Comparison of ENCODE assay signal across 26 cellular contexts in the genomic region with DNA sequence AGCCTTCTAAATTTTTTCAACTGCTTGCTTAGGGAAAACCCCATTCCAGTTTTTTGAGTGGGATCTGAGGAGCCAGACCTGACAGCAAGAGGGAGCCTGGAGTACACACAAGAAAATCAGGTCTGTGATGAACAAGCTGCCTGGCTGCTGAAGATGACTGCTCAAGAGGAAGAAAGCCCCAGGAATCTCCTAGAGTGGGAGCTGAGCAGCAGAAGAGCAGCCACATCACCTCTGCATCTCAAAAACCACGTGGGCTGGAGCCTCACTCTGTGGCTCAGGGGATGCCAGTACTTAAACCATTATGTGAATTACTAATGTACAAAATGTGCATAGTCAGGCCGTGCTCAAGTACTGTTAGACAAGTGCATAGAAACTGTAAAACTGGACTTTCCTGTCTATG. TPM values are rescaled to one million over a fixed set of nuclear protein-coding genes. Genes with fewer than 3 reads are reported as not detected.
A peak's percentile ranks its signal among the peaks of the same experiment; 100 is the strongest.
DNase-seq lines count a peak whose midpoint lies in the region; ATAC-seq and TF ChIP-seq lines count a peak whose summit lies in the region.
"Had no signal": no experiment of that assay in that cellular context is flagged by ENCODE, and none has a peak within 500 bp of the region (broad histone marks: within the 10 kb centered on the region; RNA-seq: fewer than 3 reads in every experiment).

No MANE protein-coding gene starts in this region.

- DNase-seq in DMS53 (lab: John Stamatoyannopoulos, UW) = peak; percentile 84
- DNase-seq in dorsolateral prefrontal cortex = no peak
- no peak for DNase-seq in lung (ENCODE audit: low spot score)
- no peak for DNase-seq in T-helper 17 cell
- DNase-seq in activated naive CD8-positive, alpha-beta T cell treated with anti-CD3 and anti-CD28 coated beads for 36 hours = no peak
- DNase-seq in CD8-positive, alpha-beta memory T cell = no peak
- DNase-seq: activated CD4-positive, alpha-beta T cell treated with anti-CD3 and anti-CD28 coated beads, Interleukin-2, amount 50 U/mL, for 48 hours; activated T-cell treated with anti-CD3 and anti-CD28 coated beads, Interleukin-2, amount 50 U/mL, for 1 hour; body of pancreas; esophagus squamous epithelium; IMR-90; islet precursor cell; MM.1S; mucosa of descending colon; NCI-H1694; NCI-H345; stimulated activated CD4-positive, alpha-beta T cell treated with anti-CD3 and anti-CD28 coated beads, Interleukin-15, amount 100 ng/mL, for 24 hours; stimulated activated naive CD4-positive, alpha-beta T cell; SW 1271; tibial artery had no signal

- intact Hi-C loops in dorsolateral prefrontal cortex (cut with DNase I) = no loop called here

- no peak overlapping the region for H3K9ac ChIP-seq in HUES6 (ENCODE audit: low read length)

- CTCF ChIA-PET in CD8-positive, alpha-beta memory T cell (lab: Charles Lee) = no interaction called here

- peak overlapping the region; percentile 15; the same call in 1 of the 2 replicates for H3K4me3 ChIP-seq in HUES6 (ENCODE audit: low read depth, low read length)
- no peak overlapping the region for H3K4me3 ChIP-seq in dorsolateral prefrontal cortex
- no peak overlapping the region for H3K4me3 ChIP-seq in lung
- H3K4me3 ChIP-seq in CD8-positive, alpha-beta memory T cell (ENCODE audit: low read length) = no peak overlapping the region
- H3K4me3 ChIP-seq: body of pancreas, esophagus squamous epithelium, mucosa of descending colon, right atrium auricular region, tibial artery had no signal

- POLR2A ChIA-PET in CD8-positive, alpha-beta memory T cell (lab: Charles Lee) = interaction anchor here (0.6 kb wide), 1 partner anchor 176 kb away, joined by 4 read pairs; the partner anchor contains the start of gene DIPK2A

- H3K27ac ChIP-seq in HUES6 (ENCODE audit: low read depth, low read length) = peak overlapping the region; percentile 34; the same call in 1 of the 2 replicates
- H3K27ac ChIP-seq in dorsolateral prefrontal cortex = peak overlapping the region in 1 of 59 donors; percentile 35
- H3K27ac ChIP-seq in lung (ENCODE audit: low read depth in 1 of 2, low read length in 1 of 2) = no peak overlapping the region
- no peak overlapping the region for H3K27ac ChIP-seq in CD8-positive, alpha-beta memory T cell (ENCODE audit: low read depth, low read length)
- H3K27ac ChIP-seq: body of pancreas, C4-2B, right atrium auricular region, tibial artery had no signal

- H3K36me3 ChIP-seq in HUES6 (ENCODE audit: control insufficient read depth, insufficient read depth, low read length) = peaks cover 16% of the 10 kb centered on the region; the same call in 1 of the 2 replicates
- no peaks in the 10 kb centered on the region for H3K36me3 ChIP-seq in lung (ENCODE audit: control insufficient read depth in 2 of 2, insufficient read depth in 2 of 2, low read length in 2 of 2)
- no peaks in the 10 kb centered on the region for H3K36me3 ChIP-seq in CD8-positive, alpha-beta memory T cell (ENCODE audit: insufficient read depth, low read length)
- H3K36me3 ChIP-seq: esophagus squamous epithelium, right atrium auricular region, tibial artery had no signal

- H3K9me3 ChIP-seq in HUES6 (ENCODE audit: control insufficient read depth, insufficient read depth, low read depth, low read length) (peaks cover 29% of the 10 kb centered on the region; the same call in 1 of the 2 replicates), lung (ENCODE audit: control insufficient read depth in 2 of 2, insufficient read depth in 1 of 2, low read length in 1 of 2) (peaks cover 0 to 4% of the 10 kb centered on the region in 2 donors), T-helper 17 cell (ENCODE audit: control insufficient read depth, low read length, poor library complexity, severe bottlenecking) (no peaks in the 10 kb centered on the region)
- no peaks in the 10 kb centered on the region for H3K9me3 ChIP-seq in CD8-positive, alpha-beta memory T cell (ENCODE audit: low read length)
- H3K9me3 ChIP-seq: body of pancreas, esophagus squamous epithelium, mucosa of descending colon, tibial artery had no signal

- peaks cover 9% of the 10 kb centered on the region for H3K4me1 Mint-ChIP-seq in T-helper 17 cell
- H3K4me1 Mint-ChIP-seq in activated naive CD8-positive, alpha-beta T cell treated with anti-CD3 and anti-CD28 coated beads for 36 hours = no peaks in the 10 kb centered on the region
- peaks cover 0 to 5% (median 4%) of the 10 kb centered on the region in 3 donors for H3K4me1 Mint-ChIP-seq in CD8-positive, alpha-beta memory T cell

- peaks cover 6% of the 10 kb centered on the region for H3K36me3 Mint-ChIP-seq in T-helper 17 cell (ENCODE audit: low read depth)
- peaks cover 10% of the 10 kb centered on the region for H3K36me3 Mint-ChIP-seq in activated naive CD8-positive, alpha-beta T cell treated with anti-CD3 and anti-CD28 coated beads for 36 hours
- peaks cover 13 to 23% (median 21%) of the 10 kb centered on the region in 3 donors for H3K36me3 Mint-ChIP-seq in CD8-positive, alpha-beta memory T cell

- H3K27me3 ChIP-seq in HUES6 (ENCODE audit: control insufficient read depth, insufficient read depth, low read length) = no peaks in the 10 kb centered on the region
- no peaks in the 10 kb centered on the region for H3K27me3 ChIP-seq in dorsolateral prefrontal cortex
- no peaks in the 10 kb centered on the region for H3K27me3 ChIP-seq in lung (ENCODE audit: control insufficient read depth, insufficient read depth)
- no peaks in the 10 kb centered on the region for H3K27me3 ChIP-seq in CD8-positive, alpha-beta memory T cell (ENCODE audit: insufficient read depth, low read length, poor library complexity, severe bottlenecking)
- H3K27me3 ChIP-seq: body of pancreas, esophagus squamous epithelium, right atrium auricular region, tibial artery had no signal

- H3K4me1 ChIP-seq in HUES6 (ENCODE audit: control insufficient read depth, insufficient read depth, low read length) = peaks cover 26% of the 10 kb centered on the region
- H3K4me1 ChIP-seq in lung (ENCODE audit: control insufficient read depth in 2 of 2, insufficient read depth in 2 of 2, low read length in 2 of 2) = peaks cover 0 to 2% of the 10 kb centered on the region in 2 donors
- no peaks in the 10 kb centered on the region for H3K4me1 ChIP-seq in CD8-positive, alpha-beta memory T cell (ENCODE audit: insufficient read depth, low read length)
- H3K4me1 ChIP-seq: body of pancreas, right atrium auricular region, tibial artery had no signal

- 50 to 59% methylated on average over 2 of the region's 2 CpGs for WGBS in lung, 2 donors

- ATAC-seq in lung (ENCODE audit: insufficient read depth, low FRiP score) = peak; percentile 34
- ATAC-seq in T-helper 17 cell = no peak
- no peak for ATAC-seq in GM21367 (IDR thresholded peaks at IDR 0.05; ENCODE audit: unreplicated experiment)
- ATAC-seq: activated naive CD4-positive, alpha-beta T cell treated with anti-CD3 and anti-CD28 coated beads, Interleukin-2, amount 50 U/mL, for 72 hours; body of pancreas; mucosa of descending colon had no signal

- peaks cover 7% of the 10 kb centered on the region for H3K9me3 Mint-ChIP-seq in activated naive CD8-positive, alpha-beta T cell treated with anti-CD3 and anti-CD28 coated beads for 36 hours
- H3K9me3 Mint-ChIP-seq in CD8-positive, alpha-beta memory T cell = no peaks in the 10 kb centered on the region

- H3K27me3 Mint-ChIP-seq in T-helper 17 cell = no peaks in the 10 kb centered on the region
- H3K27me3 Mint-ChIP-seq in activated naive CD8-positive, alpha-beta T cell treated with anti-CD3 and anti-CD28 coated beads for 36 hours = no peaks in the 10 kb centered on the region
- no peaks in the 10 kb centered on the region for H3K27me3 Mint-ChIP-seq in CD8-positive, alpha-beta memory T cell
- H3K27me3 Mint-ChIP-seq: dendritic cell treated with granulocyte-macrophage colony-stimulating factor and Interleukin-4, amounts not matched to agents 40 ng/mL and 50 ng/mL, for 4 days had no signal

- no peak overlapping the region for H3K4me3 Mint-ChIP-seq in T-helper 17 cell
- H3K4me3 Mint-ChIP-seq in activated naive CD8-positive, alpha-beta T cell treated with anti-CD3 and anti-CD28 coated beads for 36 hours = no peak overlapping the region
- no peak overlapping the region for H3K4me3 Mint-ChIP-seq in CD8-positive, alpha-beta memory T cell
- H3K4me3 Mint-ChIP-seq: dendritic cell treated with granulocyte-macrophage colony-stimulating factor and Interleukin-4, amounts not matched to agents 40 ng/mL and 50 ng/mL, for 4 days had no signal

- TF ChIP-seq CTCF in dorsolateral prefrontal cortex (IDR thresholded peaks at IDR 0.05 in 54 of 56, conservative IDR thresholded peaks at IDR 0.05 in 2 of 56; ENCODE audit: low read depth in 1 of 56, partially characterized antibody in 56 of 56) (peak in 33 of 56 donors; percentile 7 to 61 (median 29)), lung (IDR thresholded peaks at IDR 0.05; ENCODE audit: control extremely low read depth, extremely low read depth) (no peak)

- no peak overlapping the region for H3K27ac Mint-ChIP-seq in T-helper 17 cell
- no peak overlapping the region for H3K27ac Mint-ChIP-seq in activated naive CD8-positive, alpha-beta T cell treated with anti-CD3 and anti-CD28 coated beads for 36 hours
- no peak overlapping the region for H3K27ac Mint-ChIP-seq in CD8-positive, alpha-beta memory T cell
- H3K27ac Mint-ChIP-seq: activated naive CD4-positive, alpha-beta T cell treated with anti-CD3 and anti-CD28 coated beads, Interleukin-2, amount 50 U/mL, for 72 hours; dendritic cell treated with granulocyte-macrophage colony-stimulating factor and Interleukin-4, amounts not matched to agents 40 ng/mL and 50 ng/mL, for 4 days had no signal

RNA-seq across cellular contexts. Expression of gene SLC9A9, which starts 52.4 kb away (rescaled TPM):
- total RNA-seq in dorsolateral prefrontal cortex (10 to 100 TPM; 12.3 to 54.8 (median 25.0) TPM), lung (10 to 100 TPM; 11.7 to 66.3 TPM), T-helper 17 cell (10 to 100 TPM; 25.3 to 31.8 TPM)
- polyA plus RNA-seq in lung = 1 to 10 TPM; 2.2 to 4.7 TPM
- 1 to 10 TPM; 2.1 to 2.3 TPM for total RNA-seq in activated naive CD8-positive, alpha-beta T cell treated with anti-CD3 and anti-CD28 coated beads for 36 hours
- total RNA-seq in CD8-positive, alpha-beta memory T cell = 1 to 10 TPM; 1.2 to 2.2 TPM
- polyA plus RNA-seq in CD8-positive, alpha-beta memory T cell = 18.0 TPM
